29 cellular contexts compared by ENCODE assay signal in the genomic region with DNA sequence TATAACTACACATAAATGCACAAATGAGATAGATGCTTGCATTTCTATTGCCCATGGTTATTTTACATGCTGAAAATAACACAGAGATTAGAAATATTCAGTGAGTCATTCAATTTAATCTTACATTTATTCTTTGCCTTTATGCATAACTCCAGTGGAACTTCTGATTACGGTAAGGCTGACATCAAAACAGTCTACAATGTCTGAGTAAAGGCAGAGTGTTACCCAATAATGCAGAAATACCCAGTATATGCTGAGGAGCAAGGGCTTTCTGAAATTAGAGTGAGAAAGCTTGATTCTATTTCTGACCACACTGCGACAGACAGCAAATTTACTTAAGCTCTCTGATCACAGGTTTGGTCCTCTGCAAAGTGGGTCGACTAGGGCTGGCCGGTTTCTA.
"Had no signal": no experiment of that assay in that cellular context is flagged by ENCODE, and none has a peak within 500 bp of the region (broad histone marks: within the 10 kb centered on the region; RNA-seq: fewer than 3 reads in every experiment).

No MANE protein-coding gene starts in this region.

- H3K4me3 Mint-ChIP-seq: activated CD8-positive, alpha-beta T cell treated with anti-CD3 and anti-CD28 coated beads for 36 hours; activated naive CD8-positive, alpha-beta T cell treated with anti-CD3 and anti-CD28 coated beads, Interleukin-2, amount 10 ng/mL, durations not matched to agents 7 days and 5 days; activated T-helper 17 cell treated with anti-CD3 and anti-CD28 coated beads, Interleukin-2, amount 50 U/mL, for 72 hours; memory B cell; naive B cell; neural crest cell; stimulated activated naive CD8-positive, alpha-beta T cell treated with anti-CD3 and anti-CD28 coated beads, Interleukin-15, Interleukin-2, amounts not matched to agents 100 ng/mL and 50 ng/mL, for 24 hours; T-helper 2 cell treated with Interferon-gamma antibody and Interleukin-4, amounts not matched to agents 5 μg/mL and 100 μg/mL, for 36 hours; WTC11 had no signal

- H3K27me3 ChIP-seq: esophagus muscularis mucosa, gastrocnemius medialis, ovary, suprapubic skin had no signal

- H3K4me3 ChIP-seq: esophagus muscularis mucosa, gastrocnemius medialis, left ventricle myocardium inferior, mucosa of descending colon, ovary, psoas muscle, skin epidermis, suprapubic skin had no signal

- DNase-seq: activated CD4-positive, alpha-beta T cell treated with anti-CD3 and anti-CD28 coated beads for 4 hours; activated CD8-positive, alpha-beta T cell treated with anti-CD3 and anti-CD28 coated beads for 36 hours; activated naive CD4-positive, alpha-beta T cell; activated naive CD8-positive, alpha-beta T cell treated with anti-CD3 and anti-CD28 coated beads, Interleukin-2, amount 10 ng/mL, durations not matched to agents 7 days and 5 days; activated T-cell treated with anti-CD3 and anti-CD28 coated beads, Interleukin-2, amount 50 U/mL, for 1 hour; anterior cingulate cortex; dermis blood vessel endothelial cell; effector memory CD4-positive, alpha-beta T cell; gastrocnemius medialis; head of caudate nucleus; left ventricle myocardium inferior; mucosa of descending colon; naive B cell; ovary; psoas muscle; right cardiac atrium; SK-N-SH; stimulated activated CD4-positive, alpha-beta T cell treated with anti-CD3 and anti-CD28 coated beads, Interleukin-15, amount 100 ng/mL, for 24 hours; stimulated activated CD4-positive, alpha-beta T cell treated with anti-CD3 and anti-CD28 coated beads, Interleukin-2, amount 100 ng/mL, for 48 hours; trophoblast cell had no signal

- H3K27me3 Mint-ChIP-seq: activated CD8-positive, alpha-beta T cell treated with anti-CD3 and anti-CD28 coated beads for 36 hours; activated naive CD8-positive, alpha-beta T cell treated with anti-CD3 and anti-CD28 coated beads, Interleukin-2, amount 10 ng/mL, durations not matched to agents 7 days and 5 days; activated T-helper 17 cell treated with anti-CD3 and anti-CD28 coated beads, Interleukin-2, amount 50 U/mL, for 72 hours; memory B cell; naive B cell; stimulated activated naive CD8-positive, alpha-beta T cell treated with anti-CD3 and anti-CD28 coated beads, Interleukin-15, Interleukin-2, amounts not matched to agents 100 ng/mL and 50 ng/mL, for 24 hours had no signal

- H3K9ac ChIP-seq: SK-N-SH had no signal

- H3K4me2 ChIP-seq: SK-N-SH had no signal

- H3K36me3 Mint-ChIP-seq: WTC11 had no signal

- H3K27ac Mint-ChIP-seq: activated CD8-positive, alpha-beta T cell treated with anti-CD3 and anti-CD28 coated beads for 36 hours; activated naive CD8-positive, alpha-beta T cell treated with anti-CD3 and anti-CD28 coated beads, Interleukin-2, amount 10 ng/mL, durations not matched to agents 7 days and 5 days; activated T-helper 17 cell treated with anti-CD3 and anti-CD28 coated beads, Interleukin-2, amount 50 U/mL, for 72 hours; memory B cell; stimulated activated naive CD8-positive, alpha-beta T cell treated with anti-CD3 and anti-CD28 coated beads, Interleukin-15, Interleukin-2, amounts not matched to agents 100 ng/mL and 50 ng/mL, for 24 hours; T-helper 2 cell treated with Interferon-gamma antibody and Interleukin-4, amounts not matched to agents 5 μg/mL and 100 μg/mL, for 36 hours; WTC11 had no signal

- H3K36me3 ChIP-seq: gastrocnemius medialis, ovary had no signal

- H3K4me1 Mint-ChIP-seq: neural crest cell, WTC11 had no signal

- H3K4me1 ChIP-seq: esophagus muscularis mucosa, gastrocnemius medialis, left ventricle myocardium inferior, psoas muscle had no signal

- ATAC-seq: activated CD8-positive, alpha-beta T cell treated with anti-CD3 and anti-CD28 coated beads for 36 hours; activated T-helper 17 cell treated with anti-CD3 and anti-CD28 coated beads, Interleukin-2, amount 50 U/mL, for 72 hours; gastrocnemius medialis; mucosa of descending colon; psoas muscle; right cardiac atrium; WTC11 had no signal

- H3K9me3 Mint-ChIP-seq: activated CD8-positive, alpha-beta T cell treated with anti-CD3 and anti-CD28 coated beads for 36 hours; activated naive CD8-positive, alpha-beta T cell treated with anti-CD3 and anti-CD28 coated beads, Interleukin-2, amount 10 ng/mL, durations not matched to agents 7 days and 5 days; activated T-helper 17 cell treated with anti-CD3 and anti-CD28 coated beads, Interleukin-2, amount 50 U/mL, for 72 hours; memory B cell; naive B cell; neural crest cell; stimulated activated naive CD8-positive, alpha-beta T cell treated with anti-CD3 and anti-CD28 coated beads, Interleukin-15, Interleukin-2, amounts not matched to agents 100 ng/mL and 50 ng/mL, for 24 hours; T-helper 2 cell treated with Interferon-gamma antibody and Interleukin-4, amounts not matched to agents 5 μg/mL and 100 μg/mL, for 36 hours had no signal

- H3K27ac ChIP-seq: esophagus muscularis mucosa, gastrocnemius medialis, left ventricle myocardium inferior, ovary, psoas muscle, skin epidermis, suprapubic skin had no signal

- H3K9me3 ChIP-seq: esophagus muscularis mucosa, gastrocnemius medialis, left ventricle myocardium inferior, mucosa of descending colon, ovary, psoas muscle, SK-N-SH, suprapubic skin had no signal
